8 cellular contexts compared by ENCODE assay signal in genomic region chr14:73026243-73026844, GRCh38. TPM values are rescaled to one million over a fixed set of nuclear protein-coding genes. Genes with fewer than 3 reads are reported as not detected.
DNase-seq lines count a peak whose midpoint lies in the region; ATAC-seq and TF ChIP-seq lines count a peak whose summit lies in the region.

No MANE protein-coding gene starts in this region.

- no peak for DNase-seq in activated CD4-positive, alpha-beta T cell treated with anti-CD3 and anti-CD28 coated beads for 36 hours
- no peak for DNase-seq in activated CD4-positive, alpha-beta T cell treated with anti-CD3 and anti-CD28 coated beads for 4 hours
- DNase-seq in adrenal gland = peak in 1 of 7 donors; percentile 27
- no peak for DNase-seq in kidney epithelial cell (ENCODE audit: low read depth)
- peak; percentile 21 for DNase-seq in testis
- DNase-seq in islet precursor cell = no peak

- H3K27ac ChIP-seq in adrenal gland (peak overlapping the region; percentile 54 to 87 (median 82)), testis (peak overlapping the region; percentile 91 to 93)

- WGBS in adrenal gland, 4 donors = 2 to 3% (median 2%) methylated on average over 17 to 21 of the region's 21 CpGs
- 1 to 2% methylated on average over 17 to 20 of the region's 21 CpGs for WGBS in testis, 2 donors

- H3K9me3 ChIP-seq in adrenal gland (replicated peaks in 1 of 3) (no peaks in the 10 kb centered on the region), testis (no peaks in the 10 kb centered on the region)

- TF ChIP-seq CTCF in adrenal gland (IDR thresholded peaks at IDR 0.05) = no peak
- no peak for TF ChIP-seq CTCF in kidney epithelial cell (IDR thresholded peaks at IDR 0.05; ENCODE audit: insufficient read depth, low read length, poor library complexity, severe bottlenecking)
- no peak for TF ChIP-seq CTCF in testis (IDR thresholded peaks at IDR 0.05)

- no peaks in the 10 kb centered on the region for H3K27me3 Mint-ChIP-seq in activated CD4-positive, alpha-beta T cell treated with anti-CD3 and anti-CD28 coated beads for 36 hours

- peaks cover 22% of the 10 kb centered on the region for H3K36me3 Mint-ChIP-seq in activated CD4-positive, alpha-beta T cell treated with anti-CD3 and anti-CD28 coated beads for 36 hours (ENCODE audit: low read depth)

- CTCF ChIA-PET in activated CD4-positive, alpha-beta T cell treated with anti-CD3 and anti-CD28 coated beads for 36 hours (lab: Charles Lee) = interaction anchor here (0.6 to 2.0 kb wide), 5 partner anchors 10 to 132 kb away, joined by 3 to 7 read pairs (median 4); partner anchors contain the start of gene RBM25

- ATAC-seq in activated CD4-positive, alpha-beta T cell treated with anti-CD3 and anti-CD28 coated beads for 36 hours = no peak
- ATAC-seq in HG03571 (IDR thresholded peaks at IDR 0.05; ENCODE audit: unreplicated experiment) (no peak), HG03354 (IDR thresholded peaks at IDR 0.05; ENCODE audit: poor library complexity, severe bottlenecking, unreplicated experiment) (no peak)

- peak overlapping the region; percentile 82 for H3K27ac Mint-ChIP-seq in activated CD4-positive, alpha-beta T cell treated with anti-CD3 and anti-CD28 coated beads for 36 hours

- intact Hi-C loops in activated CD4-positive, alpha-beta T cell treated with anti-CD3 and anti-CD28 coated beads for 36 hours (cut with DNase I, micrococcal nuclease) = no loop called here
- intact Hi-C loops in adrenal gland (cut with DNase I) = no loop called here
- intact Hi-C loops in testis (cut with DNase I; ENCODE audit: low total_unique reads) = no loop called here

- POLR2A ChIA-PET in activated CD4-positive, alpha-beta T cell treated with anti-CD3 and anti-CD28 coated beads for 36 hours (lab: Charles Lee) = interaction anchor here (0.5 to 2.9 kb wide), 9 partner anchors 8 to 1656 kb away, joined by 3 to 24 read pairs (median 3); partner anchors contain the start of genes PSEN1 and RBM25

- H3K4me1 ChIP-seq in adrenal gland (replicated peaks in 1 of 2) = peaks cover 18 to 41% of the 10 kb centered on the region in 2 donors
- peaks cover 18% of the 10 kb centered on the region for H3K4me1 ChIP-seq in testis

- peaks cover 41% of the 10 kb centered on the region for H3K4me1 Mint-ChIP-seq in activated CD4-positive, alpha-beta T cell treated with anti-CD3 and anti-CD28 coated beads for 36 hours

- peak overlapping the region; percentile 84 for H3K4me3 Mint-ChIP-seq in activated CD4-positive, alpha-beta T cell treated with anti-CD3 and anti-CD28 coated beads for 36 hours

- no peaks in the 10 kb centered on the region for H3K27me3 ChIP-seq in adrenal gland
- no peaks in the 10 kb centered on the region for H3K27me3 ChIP-seq in kidney epithelial cell (ENCODE audit: control insufficient read depth, insufficient read depth, low read length)
- no peaks in the 10 kb centered on the region for H3K27me3 ChIP-seq in testis

- no peaks in the 10 kb centered on the region for H3K9me3 Mint-ChIP-seq in activated CD4-positive, alpha-beta T cell treated with anti-CD3 and anti-CD28 coated beads for 36 hours (ENCODE audit: low read depth)

- TF ChIP-seq POLR2A in adrenal gland (IDR thresholded peaks at IDR 0.05) (no peak), testis (IDR thresholded peaks at IDR 0.05) (no peak)

- peaks cover 0 to 11% of the 10 kb centered on the region in 2 donors for H3K36me3 ChIP-seq in adrenal gland (replicated peaks in 1 of 2)
- peaks cover 2% of the 10 kb centered on the region for H3K36me3 ChIP-seq in kidney epithelial cell (ENCODE audit: control insufficient read depth, insufficient read depth, low read length)
- H3K36me3 ChIP-seq in testis (ENCODE audit: low read depth, missing control alignments) = no peaks in the 10 kb centered on the region

- peak overlapping the region in 3 of 4 donors; percentile 68 to 74 (median 71) for H3K4me3 ChIP-seq in adrenal gland
- H3K4me3 ChIP-seq in kidney epithelial cell (ENCODE audit: low read depth, low read length) = peak overlapping the region; percentile 71
- H3K4me3 ChIP-seq in testis = peak overlapping the region; percentile 76 to 92

RNA-seq across cellular contexts. Expression of gene ZFYVE1, which starts 0.6 kb away (rescaled TPM):
- total RNA-seq in activated CD4-positive, alpha-beta T cell treated with anti-CD3 and anti-CD28 coated beads for 36 hours = 1 to 10 TPM; 8.3 to 9.4 TPM
- 10 to 100 TPM; 18.8 to 41.3 (median 33.3) TPM for total RNA-seq in adrenal gland
- polyA plus RNA-seq in adrenal gland = 10 to 100 TPM in 1 of 3 donors, 1 to 10 TPM in 2; 8.2 to 21.6 (median 9.4) TPM
- total RNA-seq in kidney epithelial cell = 18.4 and 20.4 TPM in 2 replicates
- total RNA-seq in testis = 10 to 100 TPM; 30.6 to 39.6 TPM
- polyA plus RNA-seq in testis (ENCODE audit: insufficient read depth, low read depth, low replicate concordance) = 29.0 TPM

RNA-seq across cellular contexts. Expression of gene RBM25, which starts 32.0 kb away (rescaled TPM):
- total RNA-seq in activated CD4-positive, alpha-beta T cell treated with anti-CD3 and anti-CD28 coated beads for 36 hours = 100 to 1,000 TPM in 1 of 2 experiments, 10 to 100 TPM in 1; 95.6 to 115 TPM
- total RNA-seq in adrenal gland (10 to 100 TPM; 14.7 to 57.7 (median 44.9) TPM), kidney epithelial cell (28.2 and 30.8 TPM in 2 replicates), testis (100 to 1,000 TPM; 113 to 132 TPM)
- polyA plus RNA-seq in adrenal gland (10 to 100 TPM; 56.5 to 95.4 (median 66.7) TPM), testis (ENCODE audit: insufficient read depth, low read depth, low replicate concordance) (30.6 TPM)
